29 cellular contexts compared by ENCODE assay signal in the genomic region with DNA sequence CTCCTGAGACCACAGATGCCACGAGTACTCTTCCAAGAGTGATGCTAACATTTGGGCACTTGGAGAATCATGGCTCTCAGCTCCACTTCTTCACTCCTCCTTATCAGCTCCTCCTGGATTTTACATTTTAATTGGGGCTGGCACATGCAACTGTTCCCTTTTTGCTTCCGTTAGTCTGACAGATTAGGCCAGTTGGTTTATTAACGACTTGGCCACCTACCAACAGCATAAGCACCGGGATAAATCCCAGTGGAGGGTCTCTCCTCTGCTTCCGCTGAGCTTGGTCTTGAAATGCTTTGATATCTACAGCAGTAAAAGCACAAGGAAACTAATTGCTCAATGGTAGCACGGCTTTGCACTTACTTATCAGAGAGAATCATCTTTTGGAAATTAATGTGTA.
DNase-seq lines count a peak whose midpoint lies in the region; ATAC-seq and TF ChIP-seq lines count a peak whose summit lies in the region.
"Had no signal": no experiment of that assay in that cellular context is flagged by ENCODE, and none has a peak within 500 bp of the region (broad histone marks: within the 10 kb centered on the region; RNA-seq: fewer than 3 reads in every experiment).

No MANE protein-coding gene starts in this region.

- H3K4me1 Mint-ChIP-seq in glutamatergic neuron (ENCODE audit: low read depth, unreplicated experiment), result peaks cover 47% of the 10 kb centered on the region
- H3K4me1 Mint-ChIP-seq in activated T-cell treated with anti-CD3 and anti-CD28 coated beads, Interleukin-2, amount 50 U/mL, for 72 hours (ENCODE audit: low read depth), result no peaks in the 10 kb centered on the region
- H3K4me1 Mint-ChIP-seq in CD8-positive, alpha-beta memory T cell, result no peaks in the 10 kb centered on the region
- H3K4me1 Mint-ChIP-seq: activated CD4-positive, alpha-beta memory T cell treated with anti-CD3 and anti-CD28 coated beads, Interleukin-2, amount 10 ng/mL, durations not matched to agents 7 days and 5 days; B cell; naive B cell had no signal

- no peak for ATAC-seq in activated CD4-positive, CD25-positive, alpha-beta regulatory T cell treated with anti-CD3 and anti-CD28 coated beads, Interleukin-2, amount 50 U/mL, for 24 hours
- no peak for ATAC-seq in activated T-cell treated with anti-CD3 and anti-CD28 coated beads, Interleukin-2, amount 50 U/mL, for 72 hours (replicated peaks in 1 of 2)
- ATAC-seq: gastrocnemius medialis, K562, lower lobe of right lung, PC-3, Right ventricle myocardium inferior, sciatic nerve had no signal

- H3K27ac ChIP-seq in CD8-positive, alpha-beta memory T cell (ENCODE audit: low read depth, low read length), result no peak overlapping the region
- H3K27ac ChIP-seq: gastrocnemius medialis, GM23248, lower lobe of right lung, tibial nerve had no signal

- H3K9me3 ChIP-seq in CD8-positive, alpha-beta memory T cell (ENCODE audit: low read length), result no peaks in the 10 kb centered on the region
- H3K9me3 ChIP-seq: gastrocnemius medialis, lower lobe of right lung, tibial nerve had no signal

- CTCF ChIA-PET in CD8-positive, alpha-beta memory T cell (lab: Charles Lee), result no interaction called here

- H3K9me3 Mint-ChIP-seq in glutamatergic neuron (ENCODE audit: unreplicated experiment), result peaks cover 15% of the 10 kb centered on the region
- no peaks in the 10 kb centered on the region for H3K9me3 Mint-ChIP-seq in activated T-cell treated with anti-CD3 and anti-CD28 coated beads, Interleukin-2, amount 50 U/mL, for 72 hours
- no peaks in the 10 kb centered on the region for H3K9me3 Mint-ChIP-seq in CD8-positive, alpha-beta memory T cell
- H3K9me3 Mint-ChIP-seq: activated CD4-positive, alpha-beta memory T cell treated with anti-CD3 and anti-CD28 coated beads, Interleukin-2, amount 10 ng/mL, durations not matched to agents 7 days and 5 days; activated naive CD4-positive, alpha-beta T cell treated with anti-CD3 and anti-CD28 coated beads for 36 hours; HFFc6; naive B cell had no signal

- no peak for TF ChIP-seq CTCF in glutamatergic neuron (IDR thresholded peaks at IDR 0.05; ENCODE audit: partially characterized antibody, unreplicated experiment)

- H3K4me3 Mint-ChIP-seq in glutamatergic neuron (ENCODE audit: unreplicated experiment), result peak overlapping the region; percentile 82
- H3K4me3 Mint-ChIP-seq in activated T-cell treated with anti-CD3 and anti-CD28 coated beads, Interleukin-2, amount 50 U/mL, for 72 hours, result no peak overlapping the region
- no peak overlapping the region for H3K4me3 Mint-ChIP-seq in CD8-positive, alpha-beta memory T cell
- H3K4me3 Mint-ChIP-seq: activated CD4-positive, alpha-beta memory T cell treated with anti-CD3 and anti-CD28 coated beads, Interleukin-2, amount 10 ng/mL, durations not matched to agents 7 days and 5 days; activated naive CD4-positive, alpha-beta T cell treated with anti-CD3 and anti-CD28 coated beads for 36 hours; B cell; HFFc6; naive B cell had no signal

- peak overlapping the region; percentile 100 for H3K27ac Mint-ChIP-seq in glutamatergic neuron (ENCODE audit: unreplicated experiment)
- H3K27ac Mint-ChIP-seq in activated T-cell treated with anti-CD3 and anti-CD28 coated beads, Interleukin-2, amount 50 U/mL, for 72 hours, result no peak overlapping the region
- no peak overlapping the region for H3K27ac Mint-ChIP-seq in CD8-positive, alpha-beta memory T cell
- H3K27ac Mint-ChIP-seq: activated CD4-positive, alpha-beta memory T cell treated with anti-CD3 and anti-CD28 coated beads, Interleukin-2, amount 10 ng/mL, durations not matched to agents 7 days and 5 days; activated naive CD4-positive, alpha-beta T cell treated with anti-CD3 and anti-CD28 coated beads for 36 hours; B cell; HFFc6; naive B cell had no signal

- H3K4me3 ChIP-seq in CD8-positive, alpha-beta memory T cell (ENCODE audit: low read length), result no peak overlapping the region
- H3K4me3 ChIP-seq: gastrocnemius medialis, GM23248, K562, lower lobe of right lung, tibial nerve had no signal

- no peaks in the 10 kb centered on the region for H3K27me3 ChIP-seq in CD8-positive, alpha-beta memory T cell (ENCODE audit: insufficient read depth, low read length, poor library complexity, severe bottlenecking)
- H3K27me3 ChIP-seq: tibial nerve had no signal

- peaks cover 5% of the 10 kb centered on the region for H3K27me3 Mint-ChIP-seq in glutamatergic neuron (ENCODE audit: unreplicated experiment)
- H3K27me3 Mint-ChIP-seq in activated T-cell treated with anti-CD3 and anti-CD28 coated beads, Interleukin-2, amount 50 U/mL, for 72 hours (ENCODE audit: low read depth), result no peaks in the 10 kb centered on the region
- H3K27me3 Mint-ChIP-seq in CD8-positive, alpha-beta memory T cell, result peaks cover 0 to 1% of the 10 kb centered on the region in 2 donors
- H3K27me3 Mint-ChIP-seq: activated CD4-positive, alpha-beta memory T cell treated with anti-CD3 and anti-CD28 coated beads, Interleukin-2, amount 10 ng/mL, durations not matched to agents 7 days and 5 days had no signal

- no peaks in the 10 kb centered on the region for H3K36me3 ChIP-seq in CD8-positive, alpha-beta memory T cell (ENCODE audit: insufficient read depth, low read length)
- H3K36me3 ChIP-seq: gastrocnemius medialis, lower lobe of right lung, tibial nerve had no signal

- peak; percentile 85 for DNase-seq in DMS 273 (lab: John Stamatoyannopoulos, UW; ENCODE audit: unreplicated experiment)
- DNase-seq in NCI-H1092 treated with DMSO at 0.1 percent for 48 hours (lab: John Stamatoyannopoulos, UW), result peak; percentile 40
- peak; percentile 85 for DNase-seq in NCI-H69 (lab: John Stamatoyannopoulos, UW)
- no peak for DNase-seq in glutamatergic neuron
- no peak for DNase-seq in effector CD8-positive, alpha-beta T cell (lab: John Stamatoyannopoulos, UW)
- no peak for DNase-seq in activated T-cell treated with anti-CD3 and anti-CD28 coated beads, Interleukin-2, amount 50 U/mL, for 72 hours
- no peak for DNase-seq in CD8-positive, alpha-beta memory T cell
- DNase-seq: ACHN; activated CD4-positive, alpha-beta memory T cell treated with anti-CD3 and anti-CD28 coated beads, Interleukin-2, amount 10 ng/mL, durations not matched to agents 7 days and 5 days; activated CD8-positive, alpha-beta memory T cell treated with anti-CD3 and anti-CD28 coated beads, Interleukin-2, amount 50 U/mL, for 4 hours; activated naive CD4-positive, alpha-beta T cell treated with anti-CD3 and anti-CD28 coated beads for 36 hours; DMS53; gastrocnemius medialis; GF-D8; GM23248; HFFc6; lower lobe of right lung; midbrain; naive B cell; NK-92 treated with Interleukin-12 subunit alpha and Interleukin-12 subunit beta, amount 100 ng/mL, for 24 hours; PC-3; stimulated activated CD4-positive, alpha-beta T cell treated with anti-CD3 and anti-CD28 coated beads, Interleukin-4, amount 100 ng/mL, for 4 hours; T-helper 2 cell had no signal

- no peaks in the 10 kb centered on the region for H3K36me3 Mint-ChIP-seq in glutamatergic neuron (ENCODE audit: unreplicated experiment)
- no peaks in the 10 kb centered on the region for H3K36me3 Mint-ChIP-seq in activated T-cell treated with anti-CD3 and anti-CD28 coated beads, Interleukin-2, amount 50 U/mL, for 72 hours (ENCODE audit: insufficient read depth in 2 of 2)
- H3K36me3 Mint-ChIP-seq in CD8-positive, alpha-beta memory T cell, result no peaks in the 10 kb centered on the region
- H3K36me3 Mint-ChIP-seq: naive B cell had no signal

- H3K4me1 ChIP-seq in CD8-positive, alpha-beta memory T cell (ENCODE audit: insufficient read depth, low read length), result no peaks in the 10 kb centered on the region
- H3K4me1 ChIP-seq: gastrocnemius medialis, lower lobe of right lung had no signal

- POLR2A ChIA-PET in CD8-positive, alpha-beta memory T cell (lab: Charles Lee), result no interaction called here

Comparison
In these comparisons a context has a peak if more than half of its experiments do, and no peak if none do; other contexts are left out.
1. DNase-seq: peak in DMS 273 (single experiment), NCI-H1092 treated with DMSO at 0.1 percent for 48 hours (single experiment) and NCI-H69 (single experiment); none in glutamatergic neuron (single experiment), effector CD8-positive, alpha-beta T cell (single experiment), activated T-cell treated with anti-CD3 and anti-CD28 coated beads, Interleukin-2, amount 50 U/mL, for 72 hours (0 of 2) and CD8-positive, alpha-beta memory T cell (0 of 5).